Comparison of ENCODE assay signal across 8 cellular contexts in genomic region chr15:89143503-89144162, GRCh38. TPM values are rescaled to one million over a fixed set of nuclear protein-coding genes. Genes with fewer than 3 reads are reported as not detected.
DNase-seq lines count a peak whose midpoint lies in the region; ATAC-seq and TF ChIP-seq lines count a peak whose summit lies in the region.

No MANE protein-coding gene starts in this region.

- H3K4me2 ChIP-seq in osteoblast (ENCODE audit: insufficient read depth, low read length) = peak overlapping the region; percentile 3

- H3K36me3 ChIP-seq in osteoblast (ENCODE audit: insufficient read depth, low read length) = peaks cover 20% of the 10 kb centered on the region

- TF ChIP-seq CTCF in osteoblast (IDR thresholded peaks at IDR 0.05; ENCODE audit: extremely low read depth, low read depth, low read length) = no peak

- H3K4me1 ChIP-seq in osteoblast (ENCODE audit: insufficient read depth, low read length) = peaks cover 24% of the 10 kb centered on the region

- peaks cover 3% of the 10 kb centered on the region for H3K36me3 Mint-ChIP-seq in central memory CD8-positive, alpha-beta T cell (ENCODE audit: insufficient read depth)

- peak overlapping the region; percentile 37 for H3K27ac ChIP-seq in osteoblast (ENCODE audit: low read depth, low read length)

- H3K79me2 ChIP-seq in osteoblast (ENCODE audit: insufficient read depth, low read length) = peaks cover 45% of the 10 kb centered on the region

- H3K27me3 ChIP-seq in osteoblast (ENCODE audit: insufficient read depth, low read length) = no peaks in the 10 kb centered on the region

- peaks cover 11% of the 10 kb centered on the region for H4K20me1 ChIP-seq in osteoblast (ENCODE audit: insufficient read depth, low read length)

- peaks cover 18% of the 10 kb centered on the region for H3K4me1 Mint-ChIP-seq in central memory CD8-positive, alpha-beta T cell

- H3K9me3 Mint-ChIP-seq in central memory CD8-positive, alpha-beta T cell = no peaks in the 10 kb centered on the region

- ATAC-seq in GM18502 (IDR thresholded peaks at IDR 0.05; ENCODE audit: poor library complexity, unreplicated experiment) = peak; percentile 77
- peak; percentile 86 for ATAC-seq in central memory CD8-positive, alpha-beta T cell (replicated peaks; ENCODE audit: extremely low read depth, poor library complexity, severe bottlenecking)
- no peak for ATAC-seq in HG03139 (IDR thresholded peaks at IDR 0.05; ENCODE audit: unreplicated experiment)
- ATAC-seq in HG02571 (IDR thresholded peaks at IDR 0.05; ENCODE audit: unreplicated experiment) = no peak
- ATAC-seq in GM19023 (IDR thresholded peaks at IDR 0.05; ENCODE audit: unreplicated experiment) = no peak

- H3K27ac Mint-ChIP-seq in central memory CD8-positive, alpha-beta T cell (ENCODE audit: low read depth) = no peak overlapping the region

- H3K9me3 ChIP-seq in osteoblast (ENCODE audit: low read depth, low read length) = no peaks in the 10 kb centered on the region

- H3K27me3 Mint-ChIP-seq in central memory CD8-positive, alpha-beta T cell = no peaks in the 10 kb centered on the region

- H3K4me3 Mint-ChIP-seq in central memory CD8-positive, alpha-beta T cell = no peak overlapping the region

- no peak overlapping the region for H3K4me3 ChIP-seq in osteoblast (ENCODE audit: insufficient read depth, low read length)

- no peak overlapping the region for H2AFZ ChIP-seq in osteoblast (ENCODE audit: low read length)

- DNase-seq in NCI-H2029 treated with DMSO at 0.1 percent for 48 hours (lab: John Stamatoyannopoulos, UW) = peak; percentile 33
- DNase-seq in central memory CD8-positive, alpha-beta T cell (ENCODE audit: low spot score in 2 of 2) = no peak
- no peak for DNase-seq in osteoblast (ENCODE audit: insufficient read length, low spot score, missing footprints)
- no peak for DNase-seq in GM19240 (ENCODE audit: insufficient read length, low spot score)

RNA-seq across cellular contexts. Expression of gene ABHD2, which starts 55.4 kb away (rescaled TPM):
- 115 and 151 TPM in 2 replicates for total RNA-seq in osteoblast

Comparison
In these comparisons a context has a peak if more than half of its experiments do, and no peak if none do; other contexts are left out.
1. ATAC-seq: peak in GM18502 (single experiment) and central memory CD8-positive, alpha-beta T cell (single experiment); none in HG03139 (single experiment), HG02571 (single experiment) and GM19023 (single experiment).